In the genomic region with DNA sequence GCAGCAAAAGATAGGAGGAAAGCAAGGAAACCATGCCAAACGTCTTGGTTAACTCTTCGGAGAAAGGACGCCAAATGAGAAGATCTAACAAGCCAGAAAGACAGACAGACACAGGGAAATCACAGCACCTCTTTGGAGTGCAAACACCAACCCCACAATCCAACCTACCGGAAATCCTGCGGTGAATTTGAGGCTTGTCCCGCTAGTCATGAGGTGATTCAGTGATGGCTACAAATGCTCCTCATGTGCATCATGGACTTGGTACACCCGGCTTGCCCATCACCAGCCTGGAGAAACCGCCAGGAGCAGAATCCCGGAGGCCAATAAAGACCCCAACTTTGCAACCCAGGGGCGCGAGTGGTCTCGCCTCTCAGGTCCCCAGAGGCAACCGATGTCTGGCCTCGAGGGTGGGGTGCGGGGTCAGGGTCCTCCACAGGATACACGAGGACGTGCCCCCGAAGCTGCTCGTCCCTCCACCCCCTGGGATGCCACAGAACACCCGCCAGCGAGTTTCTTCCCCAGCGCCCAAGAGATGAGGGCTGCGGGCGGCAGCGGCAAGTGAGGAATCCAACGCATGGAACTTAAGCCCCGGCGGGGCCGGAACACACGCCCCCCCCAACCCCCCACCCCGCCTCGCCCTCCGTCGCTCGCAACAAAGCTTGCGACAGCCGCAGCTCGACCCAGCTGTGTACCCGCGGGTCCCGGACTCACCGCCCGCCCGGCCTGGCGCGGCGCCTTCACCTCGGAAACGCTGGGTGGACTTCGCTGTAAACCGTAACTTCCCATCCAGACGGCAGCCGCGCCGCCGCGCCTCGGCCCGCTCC, we compare ENCODE assay signal across 8 cellular contexts. TPM values are rescaled to one million over a fixed set of nuclear protein-coding genes. Genes with fewer than 3 reads are reported as not detected.
DNase-seq lines count a peak whose midpoint lies in the region; ATAC-seq and TF ChIP-seq lines count a peak whose summit lies in the region.
"Not testable (repeated sequence)": the region's sequence is repeated elsewhere in the genome, so short reads cannot be mapped to it uniquely, and the experiment has no call there.

No MANE protein-coding gene starts in this region.

- not testable (repeated sequence) for TF ChIP-seq CTCF in adrenal gland (IDR thresholded peaks at IDR 0.05); heart left ventricle (IDR thresholded peaks at IDR 0.05); neutrophil (IDR thresholded peaks at IDR 0.05); testis (IDR thresholded peaks at IDR 0.05)

- H3K27me3 ChIP-seq in adrenal gland, testis: not testable (repeated sequence)
- H3K27me3 ChIP-seq in heart left ventricle (peaks cover 0 to 37% (median 21%) of the 10 kb centered on the region in 9 donors), neutrophil (peaks cover 55% of the 10 kb centered on the region)

- H3K27ac ChIP-seq in adrenal gland (peak overlapping the region in 1 of 5 donors; percentile 45), heart left ventricle (peak overlapping the region in 7 of 12 donors; percentile 24 to 68 (median 65)), testis (peak overlapping the region; percentile 3 to 59)
- H3K27ac ChIP-seq in neutrophil, result not testable (repeated sequence)

- H3K4me1 ChIP-seq in adrenal gland (replicated peaks in 1 of 2); testis: not testable (repeated sequence)
- peaks cover 0 to 14% (median 1%) of the 10 kb centered on the region in 12 donors for H3K4me1 ChIP-seq in heart left ventricle
- H3K4me1 ChIP-seq in neutrophil (ENCODE audit: control insufficient read depth in 1 of 2, insufficient read depth in 1 of 2, low read depth in 1 of 2, low read length in 1 of 2), result peaks cover 9 to 12% of the 10 kb centered on the region in 2 experiments

- peak overlapping the region in 3 of 4 donors; percentile 24 to 72 (median 53) for H3K4me3 ChIP-seq in adrenal gland
- peak overlapping the region; percentile 48 to 80 (median 70) for H3K4me3 ChIP-seq in heart left ventricle
- H3K4me3 ChIP-seq in neutrophil (ENCODE audit: low read depth in 1 of 2, low read length in 1 of 2), result peak overlapping the region; percentile 63 to 79
- H3K4me3 ChIP-seq in testis, result peak overlapping the region; percentile 61 to 78

- 1 to 8% (median 3%) methylated on average over 8 to 39 of the region's 59 CpGs for WGBS in adrenal gland, 4 donors
- WGBS in heart left ventricle, 4 donors, result 1 to 5% (median 2%) methylated on average over 18 to 47 of the region's 59 CpGs
- WGBS in testis, 2 donors, result 2 to 3% methylated on average over 6 to 14 of the region's 59 CpGs

- DNase-seq in G401 (ENCODE audit: low spot score) (peak; percentile 32), H4 (ENCODE audit: low spot score) (peak; percentile 19), HS-5 (ENCODE audit: low read depth) (peak; percentile 46), T-helper 2 cell (peak in 4 of 5 experiments; percentile 9 to 60 (median 36)), adrenal gland (peak in 2 of 7 donors; percentile 6 to 15), testis (peak; percentile 16)
- not testable (repeated sequence) for DNase-seq in heart left ventricle

- intact Hi-C loops in adrenal gland (cut with DNase I); heart left ventricle (cut with DNase I); testis (cut with DNase I; ENCODE audit: low total_unique reads): not testable (repeated sequence)

- ATAC-seq in heart left ventricle, result peak in 3 of 4 donors; percentile 82 to 94 (median 88)

- H3K36me3 ChIP-seq in adrenal gland (replicated peaks in 1 of 2); heart left ventricle; neutrophil; testis (ENCODE audit: low read depth, missing control alignments): not testable (repeated sequence)

- TF ChIP-seq POLR2A in adrenal gland (IDR thresholded peaks at IDR 0.05); heart left ventricle (IDR thresholded peaks at IDR 0.05); testis (IDR thresholded peaks at IDR 0.05): not testable (repeated sequence)

- not testable (repeated sequence) for H3K9me3 ChIP-seq in adrenal gland (replicated peaks in 1 of 3); testis
- H3K9me3 ChIP-seq in heart left ventricle, result peaks cover 0 to 10% (median 0%) of the 10 kb centered on the region in 12 donors
- H3K9me3 ChIP-seq in neutrophil, result peaks cover 11% of the 10 kb centered on the region

- in situ Hi-C loops in G401 (cut with HindIII; ENCODE audit: low sequenced_read_pairs), result not testable (repeated sequence)

RNA-seq across cellular contexts. Expression of a gene that starts 0.6 kb away (rescaled TPM):
- 0.18 and 1.7 TPM in 2 replicates for total RNA-seq in G401 (2014; rRNA removed; shearing (Covaris generic))
- total RNA-seq in H4 (2014; rRNA removed; shearing (Covaris generic)), result 0.25 and 1.2 TPM in 2 replicates
- total RNA-seq in adrenal gland (1 to 10 TPM; 1.4 to 4.6 (median 2.4) TPM), heart left ventricle (1 to 10 TPM in 3 of 9 donors, under 1 TPM in 6; 0.19 to 1.4 (median 0.65) TPM), testis (1 to 10 TPM; 6.9 to 8.4 TPM)
- polyA plus RNA-seq in adrenal gland (1 to 10 TPM in 1 of 3 donors, under 1 TPM in 2; 0.44 to 2.4 (median 0.72) TPM), heart left ventricle (under 1 TPM; 0.42 to 0.85 TPM), testis (ENCODE audit: insufficient read depth, low read depth, low replicate concordance) (2.7 TPM)
